19 cellular contexts compared by ENCODE assay signal in the genomic region with DNA sequence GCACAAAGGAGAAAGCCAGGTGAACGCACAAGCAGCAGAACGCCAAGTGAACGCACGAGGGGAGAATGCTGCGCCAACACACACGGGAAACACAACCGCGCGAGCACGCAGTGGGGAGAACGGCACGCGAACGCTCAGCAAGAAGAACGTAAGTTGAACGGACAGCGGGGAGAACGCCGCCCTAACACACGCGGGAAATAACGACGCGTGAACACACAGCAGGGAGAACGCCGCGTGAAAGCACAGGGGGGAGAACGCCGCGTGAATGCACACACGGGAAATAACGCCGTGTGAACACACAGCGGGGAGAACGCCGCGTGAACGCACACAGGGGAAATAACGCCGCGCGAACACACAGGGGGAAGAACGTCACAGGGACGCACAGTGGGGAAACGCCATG.
"Had no signal": no experiment of that assay in that cellular context is flagged by ENCODE, and none has a peak within 500 bp of the region (broad histone marks: within the 10 kb centered on the region; RNA-seq: fewer than 3 reads in every experiment).

No MANE protein-coding gene starts in this region.

- H3K4me3 Mint-ChIP-seq: dendritic cell treated with granulocyte-macrophage colony-stimulating factor and Interleukin-4, amounts not matched to agents 40 ng/mL and 50 ng/mL, for 4 days; effector memory CD8-positive, alpha-beta T cell; nephron; stimulated activated naive B cell treated with anti-CD40 and anti-IgM and Interleukin-4, amounts not matched to agents 10 μg/mL and 1 μg/mL and 100 μg/mL, for 72 hours; stimulated activated naive CD8-positive, alpha-beta T cell treated with anti-CD3 and anti-CD28 coated beads, Interleukin-15, amount 100 ng/mL, for 72 hours had no signal

- H3K27ac ChIP-seq: foreskin keratinocyte, hepatocyte, sigmoid colon, skin epidermis, thoracic aorta, transverse colon had no signal

- H3K4me1 ChIP-seq: foreskin keratinocyte, sigmoid colon, transverse colon had no signal

- DNase-seq: effector memory CD8-positive, alpha-beta T cell; foreskin keratinocyte; head of caudate nucleus; left colon; left ventricle myocardium superior; mesendoderm; naive B cell; sigmoid colon; stimulated activated CD4-positive, alpha-beta T cell treated with anti-CD3 and anti-CD28 coated beads, Interleukin-2, amount 100 ng/mL, for 24 hours; stimulated activated CD4-positive, alpha-beta T cell treated with anti-CD3 and anti-CD28 coated beads, Interleukin-4, amount 100 ng/mL, for 4 hours; stimulated activated naive B cell treated with anti-CD40 and anti-IgM and Interleukin-4, amounts not matched to agents 10 μg/mL and 1 μg/mL and 100 μg/mL, for 72 hours; stimulated activated naive CD8-positive, alpha-beta T cell treated with anti-CD3 and anti-CD28 coated beads, Interleukin-15, amount 100 ng/mL, for 72 hours; transverse colon had no signal

- H2AFZ ChIP-seq: hepatocyte had no signal

- H3K9me3 ChIP-seq: sigmoid colon, thoracic aorta, transverse colon had no signal

- H3K27ac Mint-ChIP-seq: dendritic cell treated with granulocyte-macrophage colony-stimulating factor and Interleukin-4, amounts not matched to agents 40 ng/mL and 50 ng/mL, for 4 days; effector memory CD8-positive, alpha-beta T cell; nephron; stimulated activated naive B cell treated with anti-CD40 and anti-IgM and Interleukin-4, amounts not matched to agents 10 μg/mL and 1 μg/mL and 100 μg/mL, for 72 hours had no signal

- H3K27me3 Mint-ChIP-seq: effector memory CD8-positive, alpha-beta T cell; naive B cell; stimulated activated naive B cell treated with anti-CD40 and anti-IgM and Interleukin-4, amounts not matched to agents 10 μg/mL and 1 μg/mL and 100 μg/mL, for 72 hours; stimulated activated naive CD8-positive, alpha-beta T cell treated with anti-CD3 and anti-CD28 coated beads, Interleukin-15, amount 100 ng/mL, for 72 hours had no signal

- H3K36me3 ChIP-seq: sigmoid colon, thoracic aorta, transverse colon had no signal

- H3K4me3 ChIP-seq: hepatocyte, lung, sigmoid colon, skin epidermis, thoracic aorta, transverse colon had no signal

- H3K4me2 ChIP-seq: hepatocyte had no signal

- H3K27me3 ChIP-seq: foreskin keratinocyte, hepatocyte, sigmoid colon, transverse colon had no signal

- ATAC-seq: effector memory CD8-positive, alpha-beta T cell; foreskin keratinocyte; left colon; left ventricle myocardium superior; stimulated activated naive B cell treated with anti-CD40 and anti-IgM and Interleukin-4, amounts not matched to agents 10 μg/mL and 1 μg/mL and 100 μg/mL, for 72 hours; stimulated activated naive CD8-positive, alpha-beta T cell treated with anti-CD3 and anti-CD28 coated beads, Interleukin-15, amount 100 ng/mL, for 72 hours had no signal
